In the genomic region with DNA sequence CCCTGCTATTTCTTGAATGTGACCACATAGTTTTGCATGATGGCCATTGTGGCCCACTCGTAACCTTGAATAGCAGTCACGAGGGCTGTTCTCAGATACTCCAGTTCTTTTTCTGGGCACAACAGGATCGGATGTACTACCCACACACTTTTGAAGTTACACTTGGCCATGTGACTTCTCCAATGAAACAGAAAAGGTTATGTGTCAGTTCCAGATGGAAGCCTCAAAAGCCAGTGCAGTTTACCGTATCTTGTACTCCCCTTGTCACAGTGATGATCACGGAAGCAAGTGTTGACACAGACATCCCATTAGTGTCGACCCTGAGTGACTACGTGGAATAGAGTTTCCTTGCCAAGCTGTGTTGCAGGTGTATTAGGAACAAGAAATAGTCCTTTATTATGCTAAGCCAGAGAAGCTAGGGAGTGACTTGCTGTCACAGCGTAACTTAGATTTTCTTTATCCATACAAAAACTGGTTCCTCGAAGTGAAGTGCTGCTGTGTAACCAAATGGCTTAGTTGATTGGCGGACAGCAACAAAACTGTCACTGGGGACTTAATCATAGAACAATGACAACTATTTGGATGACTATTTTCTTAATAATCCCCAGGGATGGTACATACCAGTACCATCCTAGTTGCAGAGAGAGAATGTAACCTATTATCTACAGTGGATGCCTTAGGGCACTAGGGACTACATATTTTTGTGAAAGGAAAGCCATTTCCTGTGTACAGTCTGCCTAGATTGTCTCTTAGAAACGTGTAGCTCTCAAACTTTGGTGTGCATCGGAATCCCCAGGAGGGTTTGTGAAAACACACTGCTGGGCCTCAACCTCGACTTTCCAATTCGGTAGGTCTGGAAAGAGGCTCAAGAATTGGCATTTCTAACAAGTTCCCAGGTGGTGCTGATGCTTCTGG, we compare ENCODE assay signal across 9 cellular contexts.
DNase-seq lines count a peak whose midpoint lies in the region; ATAC-seq and TF ChIP-seq lines count a peak whose summit lies in the region.
"Had no signal": no experiment of that assay in that cellular context is flagged by ENCODE, and none has a peak within 500 bp of the region (broad histone marks: within the 10 kb centered on the region; RNA-seq: fewer than 3 reads in every experiment).

No MANE protein-coding gene starts in this region.

- H3K4me3 Mint-ChIP-seq in Caco-2 (ENCODE audit: unreplicated experiment): no peak overlapping the region
- H3K4me3 Mint-ChIP-seq in activated CD8-positive, alpha-beta T cell treated with anti-CD3 and anti-CD28 coated beads, Interleukin-2, amount 10 ng/mL, durations not matched to agents 7 days and 5 days: no peak overlapping the region

- no peak overlapping the region for H3K4me3 ChIP-seq in Caco-2 (ENCODE audit: low read depth, low read length)
- H3K4me3 ChIP-seq in lung: no peak overlapping the region

- DNase-seq in Caco-2: peak in 1 of 2 experiments; percentile 24
- no peak for DNase-seq in activated CD8-positive, alpha-beta T cell treated with anti-CD3 and anti-CD28 coated beads, Interleukin-2, amount 10 ng/mL, durations not matched to agents 7 days and 5 days
- peak; percentile 47 for DNase-seq in lung (ENCODE audit: low spot score)
- no peak for DNase-seq in SW480 (ENCODE audit: low spot score)
- no peak for DNase-seq in SIG-M5 treated with dmso at 0.1 percent for 504 hours (lab: John Stamatoyannopoulos, UW; ENCODE audit: unreplicated experiment)
- no peak for DNase-seq in NCI-H2107 (lab: John Stamatoyannopoulos, UW)
- DNase-seq: WERI-Rb-1 had no signal

- no peaks in the 10 kb centered on the region for H3K27me3 Mint-ChIP-seq in Caco-2 (ENCODE audit: insufficient read depth, unreplicated experiment)
- peaks cover 1% of the 10 kb centered on the region for H3K27me3 Mint-ChIP-seq in activated CD8-positive, alpha-beta T cell treated with anti-CD3 and anti-CD28 coated beads, Interleukin-2, amount 10 ng/mL, durations not matched to agents 7 days and 5 days (ENCODE audit: low read depth)

- no peaks in the 10 kb centered on the region for H3K4me1 Mint-ChIP-seq in Caco-2 (ENCODE audit: low read depth, unreplicated experiment)
- H3K4me1 Mint-ChIP-seq in activated CD8-positive, alpha-beta T cell treated with anti-CD3 and anti-CD28 coated beads, Interleukin-2, amount 10 ng/mL, durations not matched to agents 7 days and 5 days (ENCODE audit: low read depth): peaks cover 76% of the 10 kb centered on the region

- H3K36me3 Mint-ChIP-seq in Caco-2 (ENCODE audit: insufficient read depth, unreplicated experiment): peaks cover 18% of the 10 kb centered on the region
- no peaks in the 10 kb centered on the region for H3K36me3 Mint-ChIP-seq in activated CD8-positive, alpha-beta T cell treated with anti-CD3 and anti-CD28 coated beads, Interleukin-2, amount 10 ng/mL, durations not matched to agents 7 days and 5 days (ENCODE audit: low read depth)

- POLR2A ChIA-PET in Caco-2 (lab: Charles Lee): interaction anchor here (0.6 kb wide), 1 partner anchor 69 kb away, joined by 11 read pairs; no protein-coding TSS in a partner anchor
- POLR2A ChIA-PET in activated CD8-positive, alpha-beta T cell treated with anti-CD3 and anti-CD28 coated beads, Interleukin-2, amount 10 ng/mL, durations not matched to agents 7 days and 5 days (lab: Charles Lee): no interaction called here

- CTCF ChIA-PET in Caco-2 (lab: Charles Lee): interaction anchor here (0.5 to 1.5 kb wide), 5 partner anchors 10 to 408 kb away, joined by 3 to 5 read pairs (median 4); no protein-coding TSS in a partner anchor
- CTCF ChIA-PET in activated CD8-positive, alpha-beta T cell treated with anti-CD3 and anti-CD28 coated beads, Interleukin-2, amount 10 ng/mL, durations not matched to agents 7 days and 5 days (lab: Charles Lee): interaction anchor here (1.2 to 2.2 kb wide), 3 partner anchors 11 to 138 kb away, joined by 3 to 8 read pairs (median 4); no protein-coding TSS in a partner anchor

- H3K27me3 ChIP-seq in Caco-2 (replicated peaks; ENCODE audit: control insufficient read depth, insufficient read depth, low read length): no peaks in the 10 kb centered on the region
- H3K27me3 ChIP-seq in lung (ENCODE audit: control insufficient read depth, insufficient read depth): no peaks in the 10 kb centered on the region

- H3K27ac Mint-ChIP-seq in Caco-2 (ENCODE audit: unreplicated experiment): peak overlapping the region; percentile 19
- H3K27ac Mint-ChIP-seq in activated CD8-positive, alpha-beta T cell treated with anti-CD3 and anti-CD28 coated beads, Interleukin-2, amount 10 ng/mL, durations not matched to agents 7 days and 5 days: peak overlapping the region; percentile 4

- ATAC-seq in HG02571 (IDR thresholded peaks at IDR 0.05; ENCODE audit: unreplicated experiment) (peak; percentile 69), lung (ENCODE audit: insufficient read depth, low FRiP score) (peak; percentile 60), HG03457 (IDR thresholded peaks at IDR 0.05; ENCODE audit: unreplicated experiment) (no peak)
- ATAC-seq in activated CD8-positive, alpha-beta T cell treated with anti-CD3 and anti-CD28 coated beads, Interleukin-2, amount 10 ng/mL, durations not matched to agents 7 days and 5 days: no peak

- H3K4me1 ChIP-seq in Caco-2: peaks cover 13% of the 10 kb centered on the region; the same call in 1 of the 2 replicates
- H3K4me1 ChIP-seq in lung (ENCODE audit: control insufficient read depth in 2 of 2, insufficient read depth in 2 of 2, low read length in 2 of 2): peaks cover 8% of the 10 kb centered on the region in 2 donors

- no TSS peak for BruUV-seq in Caco-2 (replicated peaks; lab: Mats Ljungman, UMichigan)

- no peaks in the 10 kb centered on the region; the same call in 1 of the 2 replicates for H3K36me3 ChIP-seq in Caco-2 (ENCODE audit: control insufficient read depth, insufficient read depth, low read length)
- H3K36me3 ChIP-seq in lung (ENCODE audit: control insufficient read depth in 2 of 2, insufficient read depth in 2 of 2, low read length in 2 of 2): peaks cover 0 to 8% of the 10 kb centered on the region in 2 donors

- 62 to 65% methylated on average over 14 of the region's 14 CpGs for whole genome bisulfite sequencing in lung, 2 donors

- peak overlapping the region; percentile 39 to 68 for H3K27ac ChIP-seq in lung (ENCODE audit: low read depth in 1 of 2, low read length in 1 of 2)

- H3K9me3 ChIP-seq in Caco-2 (no peaks in the 10 kb centered on the region), lung (ENCODE audit: control insufficient read depth in 2 of 2, insufficient read depth in 1 of 2, low read length in 1 of 2) (peaks cover 0 to 2% of the 10 kb centered on the region in 2 donors)

- H3K9me3 Mint-ChIP-seq in Caco-2 (ENCODE audit: unreplicated experiment): no peaks in the 10 kb centered on the region
- H3K9me3 Mint-ChIP-seq in activated CD8-positive, alpha-beta T cell treated with anti-CD3 and anti-CD28 coated beads, Interleukin-2, amount 10 ng/mL, durations not matched to agents 7 days and 5 days (ENCODE audit: insufficient read depth): no peaks in the 10 kb centered on the region

- intact Hi-C loops in Caco-2 (cut with micrococcal nuclease; ENCODE audit: unreplicated experiment): no loop called here

- no peak for TF ChIP-seq CTCF in Caco-2 (IDR thresholded peaks at IDR 0.05; ENCODE audit: insufficient read depth in 1 of 2, low read depth in 1 of 2, low read length in 1 of 2, severe bottlenecking in 1 of 2, unreplicated experiment in 1 of 2)
- no peak for TF ChIP-seq CTCF in lung (IDR thresholded peaks at IDR 0.05; ENCODE audit: control extremely low read depth, extremely low read depth)

Comparison
In these comparisons a context has a peak if more than half of its experiments do, and no peak if none do; other contexts are left out.
1. ATAC-seq: peak in HG02571 (single experiment) and lung (single experiment); none in activated CD8-positive, alpha-beta T cell treated with anti-CD3 and anti-CD28 coated beads, Interleukin-2, amount 10 ng/mL, durations not matched to agents 7 days and 5 days (single experiment) and HG03457 (single experiment).